12 cellular contexts compared by ENCODE assay signal in the genomic region with DNA sequence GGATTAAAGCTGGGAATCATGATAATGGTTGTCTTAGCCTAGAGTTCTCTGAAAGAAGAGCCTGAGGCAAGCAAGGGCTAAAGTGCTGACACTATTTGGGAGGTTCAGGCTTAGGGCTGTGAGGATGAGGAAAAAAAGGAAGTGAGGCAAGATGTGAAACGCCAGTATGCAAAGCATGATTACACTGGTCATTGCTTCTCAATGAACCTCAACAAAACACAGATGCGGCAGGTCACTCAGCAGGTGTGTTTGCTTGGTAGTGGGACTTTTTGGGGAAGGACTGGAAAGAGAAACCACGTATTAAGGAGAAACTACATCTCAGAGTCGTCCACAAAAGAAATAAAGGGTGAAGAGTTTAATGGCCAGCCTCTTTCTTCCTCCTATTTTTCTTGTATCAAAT.
DNase-seq lines count a peak whose midpoint lies in the region; ATAC-seq and TF ChIP-seq lines count a peak whose summit lies in the region.
"Had no signal": no experiment of that assay in that cellular context is flagged by ENCODE, and none has a peak within 500 bp of the region (broad histone marks: within the 10 kb centered on the region; RNA-seq: fewer than 3 reads in every experiment).

No MANE protein-coding gene starts in this region.

- H3K36me3 ChIP-seq in MM.1S (replicated peaks; ENCODE audit: insufficient read depth, low read length), result no peaks in the 10 kb centered on the region
- H3K36me3 ChIP-seq in gastrocnemius medialis, result no peaks in the 10 kb centered on the region
- H3K36me3 ChIP-seq: BLaER1 had no signal

- no peak overlapping the region for H2AFZ ChIP-seq in MM.1S (ENCODE audit: low read length)

- H3K9me2 ChIP-seq in MM.1S (replicated peaks; ENCODE audit: insufficient read depth, low read length), result no peaks in the 10 kb centered on the region

- intact Hi-C loops in gastrocnemius medialis (cut with DNase I; ENCODE audit: low total_unique reads), result no loop called here
- intact Hi-C loops in left colon (cut with DNase I, micrococcal nuclease), result no loop called here

- peak; percentile 96 for ATAC-seq in GM18499 (IDR thresholded peaks at IDR 0.05; ENCODE audit: insufficient read depth, unreplicated experiment)
- ATAC-seq in GM19452 (IDR thresholded peaks at IDR 0.05; ENCODE audit: unreplicated experiment), result peak; percentile 97
- peak; percentile 98 for ATAC-seq in HG02884 (IDR thresholded peaks at IDR 0.05; ENCODE audit: unreplicated experiment)
- no peak for ATAC-seq in gastrocnemius medialis
- ATAC-seq in left colon, result no peak
- ATAC-seq: naive thymus-derived CD4-positive, alpha-beta T cell had no signal

- H3K27me3 ChIP-seq in MM.1S (replicated peaks; ENCODE audit: insufficient read depth, low read length) (no peaks in the 10 kb centered on the region), gastrocnemius medialis (no peaks in the 10 kb centered on the region)
- H3K27me3 ChIP-seq: BLaER1 had no signal

- peak overlapping the region; percentile 25; the same call in 1 of the 2 replicates for H3K27ac ChIP-seq in MM.1S (ENCODE audit: low read length)
- no peak overlapping the region for H3K27ac ChIP-seq in gastrocnemius medialis
- H3K27ac ChIP-seq: BLaER1, epithelial cell of prostate had no signal

- peak overlapping the region; percentile 31 for H3K4me2 ChIP-seq in MM.1S (ENCODE audit: low read depth, low read length)
- H3K4me2 ChIP-seq: BLaER1 had no signal

- no peaks in the 10 kb centered on the region for H4K20me1 ChIP-seq in MM.1S (ENCODE audit: insufficient read depth, low read length)
- H4K20me1 ChIP-seq: BLaER1 had no signal

- H3K9me3 ChIP-seq in MM.1S (replicated peaks; ENCODE audit: insufficient read depth, low read length), result no peaks in the 10 kb centered on the region
- H3K9me3 ChIP-seq in gastrocnemius medialis, result no peaks in the 10 kb centered on the region
- H3K9me3 ChIP-seq: BLaER1 had no signal

- H3K4me3 ChIP-seq in MM.1S (ENCODE audit: low read length) (no peak overlapping the region), gastrocnemius medialis (no peak overlapping the region)
- H3K4me3 ChIP-seq: BLaER1 had no signal

- no peak overlapping the region for H3K9ac ChIP-seq in MM.1S (ENCODE audit: low read length)
- H3K9ac ChIP-seq: BLaER1 had no signal

- no peaks in the 10 kb centered on the region for H3K79me2 ChIP-seq in MM.1S (ENCODE audit: low read length)

- H3K4me1 ChIP-seq in MM.1S (ENCODE audit: low read length), result peaks cover 4% of the 10 kb centered on the region; the same call in 1 of the 2 replicates
- no peaks in the 10 kb centered on the region for H3K4me1 ChIP-seq in gastrocnemius medialis

- H3F3A ChIP-seq in MM.1S (ENCODE audit: insufficient read depth, low read length), result no peaks in the 10 kb centered on the region

- no peak for TF ChIP-seq POLR2A in gastrocnemius medialis (IDR thresholded peaks at IDR 0.05)

- in situ Hi-C loops in gastrocnemius medialis (cut with MboI; ENCODE audit: low sequenced_read_pairs in 4 of 4), result no loop called here

- DNase-seq in MM.1S (peak; percentile 45), gastrocnemius medialis (no peak), HT-29 (ENCODE audit: low spot score) (no peak), A172 (ENCODE audit: low spot score) (no peak), left colon (no peak)
- DNase-seq: naive thymus-derived CD4-positive, alpha-beta T cell; NCI-H2107 had no signal

- TF ChIP-seq CTCF in MM.1S (IDR thresholded peaks at IDR 0.05; ENCODE audit: low read length), result no peak
- no peak for TF ChIP-seq CTCF in gastrocnemius medialis (IDR thresholded peaks at IDR 0.05 in 4 of 5, conservative IDR thresholded peaks at IDR 0.05 in 1 of 5)

Comparison
In these comparisons a context has a peak if more than half of its experiments do, and no peak if none do; other contexts are left out.
1. ATAC-seq: peak in GM18499 (single experiment), GM19452 (single experiment) and HG02884 (single experiment); none in gastrocnemius medialis (0 of 2) and left colon (single experiment).